In genomic region chr5:76580983-76581382, GRCh38 we compare ENCODE assay signal across 18 cellular contexts. TPM values are rescaled to one million over a fixed set of nuclear protein-coding genes. Genes with fewer than 3 reads are reported as not detected.
"Had no signal": no experiment of that assay in that cellular context is flagged by ENCODE, and none has a peak within 500 bp of the region (broad histone marks: within the 10 kb centered on the region; RNA-seq: fewer than 3 reads in every experiment).

No MANE protein-coding gene starts in this region.

- H3K36me3 ChIP-seq: transverse colon had no signal

- H3K27me3 Mint-ChIP-seq: activated CD4-positive, alpha-beta memory T cell treated with anti-CD3 and anti-CD28 coated beads for 36 hours had no signal

- H3K9me3 Mint-ChIP-seq: activated CD4-positive, alpha-beta memory T cell treated with anti-CD3 and anti-CD28 coated beads for 36 hours; activated naive CD4-positive, alpha-beta T cell treated with anti-CD3 and anti-CD28 coated beads, Interleukin-2, amount 50 U/mL, for 72 hours; activated T-cell treated with anti-CD3 and anti-CD28 coated beads, Interleukin-2, amount 50 U/mL, for 4 hours had no signal

- FAIRE-seq: colon had no signal

- H3K27ac ChIP-seq: foreskin keratinocyte, transverse colon, VCaP had no signal

- DNase-seq: activated CD4-positive, alpha-beta memory T cell treated with anti-CD3 and anti-CD28 coated beads for 36 hours; activated CD4-positive, alpha-beta T cell treated with anti-CD3 and anti-CD28 coated beads for 1 hour; activated effector memory CD4-positive, alpha-beta T cell treated with anti-CD3 and anti-CD28 coated beads, Interleukin-2, amount 50 U/mL, for 16 hours; activated T-cell treated with anti-CD3 and anti-CD28 coated beads, Interleukin-2, amount 50 U/mL, for 4 hours; amniotic stem cell; effector CD4-positive, alpha-beta T cell; foreskin keratinocyte; glutamatergic neuron; midbrain; stimulated activated CD4-positive, alpha-beta T cell treated with anti-CD3 and anti-CD28 coated beads, Interleukin-2, amount 100 ng/mL, for 48 hours; stimulated activated naive CD4-positive, alpha-beta T cell; T-helper 1 cell; transverse colon had no signal

- ATAC-seq: activated naive CD4-positive, alpha-beta T cell treated with anti-CD3 and anti-CD28 coated beads, Interleukin-2, amount 50 U/mL, for 72 hours; activated T-cell treated with anti-CD3 and anti-CD28 coated beads, Interleukin-2, amount 50 U/mL, for 4 hours; foreskin keratinocyte; SK-N-SH treated with all-trans-retinoic acid at 6 μM for 48 hours had no signal

- H3K4me3 ChIP-seq: lung, transverse colon had no signal

- H3K9me3 ChIP-seq: transverse colon had no signal

- H3K4me3 Mint-ChIP-seq: activated CD4-positive, alpha-beta memory T cell treated with anti-CD3 and anti-CD28 coated beads for 36 hours; activated T-cell treated with anti-CD3 and anti-CD28 coated beads, Interleukin-2, amount 50 U/mL, for 4 hours had no signal

- H3K27me3 ChIP-seq: foreskin keratinocyte, transverse colon had no signal

- H3K36me3 Mint-ChIP-seq: activated naive CD4-positive, alpha-beta T cell treated with anti-CD3 and anti-CD28 coated beads, Interleukin-2, amount 50 U/mL, for 72 hours had no signal

- H3K4me1 ChIP-seq: foreskin keratinocyte had no signal

- H3K27ac Mint-ChIP-seq: activated CD4-positive, alpha-beta memory T cell treated with anti-CD3 and anti-CD28 coated beads for 36 hours had no signal

RNA-seq across cellular contexts. Expression of gene F2RL2, which starts 42.2 kb away (rescaled TPM):
- total RNA-seq: activated CD4-positive, alpha-beta memory T cell treated with anti-CD3 and anti-CD28 coated beads for 36 hours; activated naive CD4-positive, alpha-beta T cell treated with anti-CD3 and anti-CD28 coated beads, Interleukin-2, amount 50 U/mL, for 72 hours had no signal
- polyA plus RNA-seq: foreskin keratinocyte had no signal
